In genomic region chr4:111957131-111957530, GRCh38 we compare ENCODE assay signal across 19 cellular contexts.
"Had no signal": no experiment of that assay in that cellular context is flagged by ENCODE, and none has a peak within 500 bp of the region (broad histone marks: within the 10 kb centered on the region; RNA-seq: fewer than 3 reads in every experiment).

No MANE protein-coding gene starts in this region.

- H3K27me3 ChIP-seq: esophagus muscularis mucosa, gastroesophageal sphincter, heart right ventricle, left lung had no signal

- DNase-seq: effector CD4-positive, alpha-beta T cell; effector memory CD4-positive, alpha-beta T cell; foreskin keratinocyte; heart right ventricle; hippocampal formation; left cardiac atrium; left lung; left ventricle myocardium superior; lower lobe of right lung; mesenchymal stem cell; mucosa of descending colon; naive B cell had no signal

- H3K4me3 ChIP-seq: coronary artery, esophagus muscularis mucosa, gastroesophageal sphincter, heart right ventricle, left lung, lower lobe of right lung, mucosa of descending colon had no signal

- H3K9me3 ChIP-seq: esophagus muscularis mucosa, heart right ventricle, left lung, lower lobe of right lung, mucosa of descending colon had no signal

- ATAC-seq: foreskin keratinocyte, gastroesophageal sphincter, heart right ventricle, left cardiac atrium, left lung, left ventricle myocardium superior, lower lobe of right lung had no signal

- FAIRE-seq: endothelial cell of umbilical vein, frontal cortex, islet of Langerhans, keratinocyte had no signal

- H3K36me3 ChIP-seq: esophagus muscularis mucosa, gastroesophageal sphincter, heart right ventricle, left lung, lower lobe of right lung had no signal

- H3K27ac ChIP-seq: coronary artery, esophagus muscularis mucosa, foreskin keratinocyte, gastroesophageal sphincter, heart right ventricle, left lung, lower lobe of right lung had no signal

- H3K4me1 ChIP-seq: esophagus muscularis mucosa, foreskin keratinocyte, gastroesophageal sphincter, heart right ventricle, left lung, lower lobe of right lung had no signal
